23 cellular contexts compared by ENCODE assay signal in genomic region chr4:71568131-71568530, GRCh38.
"Had no signal": no experiment of that assay in that cellular context is flagged by ENCODE, and none has a peak within 500 bp of the region (broad histone marks: within the 10 kb centered on the region; RNA-seq: fewer than 3 reads in every experiment).

No MANE protein-coding gene starts in this region.

- H3K36me3 Mint-ChIP-seq: memory B cell; naive thymus-derived CD4-positive, alpha-beta T cell; type B pancreatic cell had no signal

- H3K27me3 ChIP-seq: dorsolateral prefrontal cortex, heart right ventricle, right atrium auricular region, uterus had no signal

- H3K4me3 Mint-ChIP-seq: immature natural killer cell; memory B cell; naive thymus-derived CD4-positive, alpha-beta T cell; nephron progenitor cell; type B pancreatic cell had no signal

- H3K36me3 ChIP-seq: left ventricle myocardium inferior, lower lobe of right lung, right atrium auricular region, uterus had no signal

- H3K9me3 ChIP-seq: heart right ventricle, left ventricle myocardium inferior, lower lobe of right lung, right atrium auricular region, uterus had no signal

- H3K4me1 ChIP-seq: heart right ventricle, left ventricle myocardium inferior, lower lobe of right lung, uterus had no signal

- H3K27me3 Mint-ChIP-seq: memory B cell, type B pancreatic cell had no signal

- H3K4me3 ChIP-seq: dorsolateral prefrontal cortex, heart right ventricle, left ventricle myocardium inferior, lower lobe of right lung, right atrium auricular region, uterus had no signal

- H3K27ac Mint-ChIP-seq: immature natural killer cell; memory B cell; naive thymus-derived CD4-positive, alpha-beta T cell; nephron progenitor cell; type B pancreatic cell had no signal

- FAIRE-seq: endometrium, frontal cortex, keratinocyte, small intestine had no signal

- H3K9me3 Mint-ChIP-seq: memory B cell, type B pancreatic cell had no signal

- H3K27ac ChIP-seq: dorsolateral prefrontal cortex, heart right ventricle, left ventricle myocardium inferior, lower lobe of right lung, right atrium auricular region, uterus had no signal

- H3K4me1 Mint-ChIP-seq: immature natural killer cell; memory B cell; naive thymus-derived CD4-positive, alpha-beta T cell; nephron progenitor cell had no signal

- ATAC-seq: esophagus mucosa; heart right ventricle; left cardiac atrium; lower lobe of right lung; naive thymus-derived CD4-positive, alpha-beta T cell had no signal

- DNase-seq: cortex of kidney; dorsolateral prefrontal cortex; effector CD8-positive, alpha-beta T cell; heart right ventricle; hypothalamus; immature natural killer cell; left cardiac atrium; left ventricle myocardium inferior; lower lobe of right lung; naive thymus-derived CD4-positive, alpha-beta T cell; nephron progenitor cell; posterior cingulate gyrus; small intestine; stimulated activated CD4-positive, alpha-beta T cell treated with anti-CD3 and anti-CD28 coated beads, Interleukin-2, amount 100 ng/mL, for 48 hours; stimulated activated naive CD4-positive, alpha-beta T cell treated with Interleukin-2 at 50 U/mL for 16 hours; uterus had no signal
